Comparison of ENCODE assay signal across 16 cellular contexts in the genomic region with DNA sequence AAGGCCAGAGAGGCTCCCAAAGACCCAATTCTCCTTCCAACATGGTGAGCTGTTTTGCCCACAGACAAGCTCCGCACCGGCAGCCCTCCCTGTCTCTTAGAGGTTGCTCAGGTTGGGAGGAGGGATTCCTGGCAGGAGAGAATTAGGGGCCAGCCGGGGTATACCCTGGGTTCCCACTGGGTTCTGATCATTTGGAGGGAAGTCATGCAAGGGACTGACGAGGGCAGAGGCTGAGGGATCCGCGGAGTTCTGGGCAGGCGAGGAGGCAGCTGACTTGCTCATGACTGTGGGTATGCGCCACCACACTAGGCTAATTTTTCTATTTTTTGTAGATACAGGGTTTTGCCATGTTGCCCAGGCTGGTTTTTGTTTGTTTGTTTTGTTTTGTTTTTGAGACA. TPM values are rescaled to one million over a fixed set of nuclear protein-coding genes. Genes with fewer than 3 reads are reported as not detected.
DNase-seq lines count a peak whose midpoint lies in the region; ATAC-seq and TF ChIP-seq lines count a peak whose summit lies in the region.
"Had no signal": no experiment of that assay in that cellular context is flagged by ENCODE, and none has a peak within 500 bp of the region (broad histone marks: within the 10 kb centered on the region; RNA-seq: fewer than 3 reads in every experiment).

No MANE protein-coding gene starts in this region.

- H3K27me3 ChIP-seq in smooth muscle cell (ENCODE audit: low read depth), result no peaks in the 10 kb centered on the region
- no peaks in the 10 kb centered on the region for H3K27me3 ChIP-seq in PC-3 (ENCODE audit: low read length)
- H3K27me3 ChIP-seq: left lung had no signal

- ATAC-seq in PC-3 (no peak), HG03045 (IDR thresholded peaks at IDR 0.05; ENCODE audit: unreplicated experiment) (no peak)
- ATAC-seq: activated CD8-positive, alpha-beta memory T cell treated with anti-CD3 and anti-CD28 coated beads, Interleukin-2, amount 10 ng/mL, durations not matched to agents 7 days and 5 days; GM23338; stimulated activated memory B cell treated with anti-CD40 and anti-IgM and Interleukin-4, amounts not matched to agents 10 μg/mL and 1 μg/mL and 100 μg/mL, for 72 hours; WTC11 had no signal

- TF ChIP-seq CTCF in HFF-Myc (IDR thresholded peaks at IDR 0.05; ENCODE audit: low read depth, low read length, missing control alignments) (no peak), brain (conservative IDR thresholded peaks at IDR 0.05) (no peak), glutamatergic neuron (IDR thresholded peaks at IDR 0.05; ENCODE audit: partially characterized antibody, unreplicated experiment) (no peak), smooth muscle cell (IDR thresholded peaks at IDR 0.05; ENCODE audit: borderline replicate concordance, insufficient read depth, poor library complexity, severe bottlenecking) (no peak), PC-3 (conservative IDR thresholded peaks at IDR 0.05; ENCODE audit: low read depth, low read length) (no peak)

- BruUV-seq in PC-3 (replicated peaks; lab: Mats Ljungman, UMichigan), result no TSS peak

- H3K4me1 Mint-ChIP-seq in brain (peaks cover 58% of the 10 kb centered on the region), glutamatergic neuron (ENCODE audit: low read depth, unreplicated experiment) (peaks cover 35% of the 10 kb centered on the region)

- H3K4me1 ChIP-seq in smooth muscle cell (ENCODE audit: low read depth) (peaks cover 6% of the 10 kb centered on the region), PC-3 (ENCODE audit: insufficient read depth, low read length) (peaks cover 37% of the 10 kb centered on the region)

- WGBS in smooth muscle cell (ENCODE audit: low lambda C conversion rate), result 97% methylated on average over 8 of the region's 8 CpGs

- H3K79me2 ChIP-seq in smooth muscle cell (ENCODE audit: low read depth), result peaks cover 83% of the 10 kb centered on the region
- H3K79me2 ChIP-seq in PC-3 (ENCODE audit: low read length), result peaks cover 82% of the 10 kb centered on the region

- CTCF ChIA-PET in PC-3 (lab: Charles Lee), result no interaction called here

- H3K4me2 ChIP-seq in smooth muscle cell (peak overlapping the region; percentile 19), PC-3 (ENCODE audit: low read length) (no peak overlapping the region)
- H3K4me2 ChIP-seq: GM23338 had no signal

- intact Hi-C loops in PC-3 (cut with micrococcal nuclease), result no loop called here

- DNase-seq in HFF-Myc (ENCODE audit: extremely low read depth, low read depth) (no peak), glutamatergic neuron (no peak), smooth muscle cell (lab: John Stamatoyannopoulos, UW; ENCODE audit: unreplicated experiment) (no peak), PC-3 (no peak), iPS-NIHi7 (ENCODE audit: extremely low spot score) (no peak), SK-N-DZ (ENCODE audit: low spot score) (no peak)
- DNase-seq: activated CD8-positive, alpha-beta memory T cell treated with anti-CD3 and anti-CD28 coated beads, Interleukin-2, amount 10 ng/mL, durations not matched to agents 7 days and 5 days; activated gamma-delta T cell treated with Interleukin-2 at 50 U/mL for 16 hours; naive B cell; NCI-H345 had no signal

- H3F3A ChIP-seq in smooth muscle cell (ENCODE audit: low read depth) (no peaks in the 10 kb centered on the region), PC-3 (ENCODE audit: low read length, unreplicated experiment) (no peaks in the 10 kb centered on the region)

- no peaks in the 10 kb centered on the region for H3K9me2 ChIP-seq in PC-3 (replicated peaks; ENCODE audit: low read length)

- peak overlapping the region; percentile 4 for H3K27ac ChIP-seq in smooth muscle cell (ENCODE audit: low read depth)
- no peak overlapping the region for H3K27ac ChIP-seq in PC-3 (ENCODE audit: low read length)
- H3K27ac ChIP-seq: left lung had no signal

- H3K4me3 Mint-ChIP-seq in brain (peak overlapping the region in 2 of 5 experiments; percentile 26 to 32), glutamatergic neuron (ENCODE audit: unreplicated experiment) (peak overlapping the region; percentile 57)
- H3K4me3 Mint-ChIP-seq: activated CD8-positive, alpha-beta memory T cell treated with anti-CD3 and anti-CD28 coated beads, Interleukin-2, amount 10 ng/mL, durations not matched to agents 7 days and 5 days; GM23338; naive B cell; stimulated activated memory B cell treated with anti-CD40 and anti-IgM and Interleukin-4, amounts not matched to agents 10 μg/mL and 1 μg/mL and 100 μg/mL, for 72 hours; WTC11 had no signal

- H3K27me3 Mint-ChIP-seq in brain (no peaks in the 10 kb centered on the region), glutamatergic neuron (ENCODE audit: unreplicated experiment) (peaks cover 2% of the 10 kb centered on the region)
- H3K27me3 Mint-ChIP-seq: activated CD8-positive, alpha-beta memory T cell treated with anti-CD3 and anti-CD28 coated beads, Interleukin-2, amount 10 ng/mL, durations not matched to agents 7 days and 5 days; naive B cell; stimulated activated memory B cell treated with anti-CD40 and anti-IgM and Interleukin-4, amounts not matched to agents 10 μg/mL and 1 μg/mL and 100 μg/mL, for 72 hours had no signal

- H3K9ac ChIP-seq in smooth muscle cell (ENCODE audit: low read depth) (no peak overlapping the region), PC-3 (ENCODE audit: low read length) (no peak overlapping the region)

- H4K20me1 ChIP-seq in smooth muscle cell (ENCODE audit: low read depth) (peaks cover 66% of the 10 kb centered on the region), PC-3 (ENCODE audit: low read length) (0 out of 2 replicates have a peak, but pooled peaks cover 3% of the 10 kb centered on the region)

- H3K36me3 Mint-ChIP-seq in brain (no peaks in the 10 kb centered on the region), glutamatergic neuron (ENCODE audit: unreplicated experiment) (no peaks in the 10 kb centered on the region)
- H3K36me3 Mint-ChIP-seq: activated CD8-positive, alpha-beta memory T cell treated with anti-CD3 and anti-CD28 coated beads, Interleukin-2, amount 10 ng/mL, durations not matched to agents 7 days and 5 days; naive B cell; stimulated activated memory B cell treated with anti-CD40 and anti-IgM and Interleukin-4, amounts not matched to agents 10 μg/mL and 1 μg/mL and 100 μg/mL, for 72 hours; WTC11 had no signal

- H3K9me3 ChIP-seq in smooth muscle cell (replicated peaks; ENCODE audit: low read depth) (no peaks in the 10 kb centered on the region), PC-3 (ENCODE audit: low read length) (no peaks in the 10 kb centered on the region)
- H3K9me3 ChIP-seq: left lung had no signal

- POLR2A ChIA-PET in PC-3 (lab: Charles Lee; ENCODE audit: unreplicated experiment), result interaction anchor here (0.7 kb wide), 1 partner anchor 120 kb away, joined by 3 read pairs; no protein-coding TSS in a partner anchor

- H2AFZ ChIP-seq in smooth muscle cell (ENCODE audit: low read depth) (no peak overlapping the region), PC-3 (ENCODE audit: low read length) (no peak overlapping the region)
- H2AFZ ChIP-seq: GM23338 had no signal

- H3K9me3 Mint-ChIP-seq in brain (peaks cover 0 to under 1% (median 0%) of the 10 kb centered on the region in 5 experiments), glutamatergic neuron (ENCODE audit: unreplicated experiment) (no peaks in the 10 kb centered on the region)
- H3K9me3 Mint-ChIP-seq: GM23338; naive B cell; stimulated activated memory B cell treated with anti-CD40 and anti-IgM and Interleukin-4, amounts not matched to agents 10 μg/mL and 1 μg/mL and 100 μg/mL, for 72 hours; WTC11 had no signal

- peak overlapping the region; percentile 65 to 91 (median 76) for H3K27ac Mint-ChIP-seq in brain
- H3K27ac Mint-ChIP-seq in glutamatergic neuron (ENCODE audit: unreplicated experiment), result no peak overlapping the region
- H3K27ac Mint-ChIP-seq: activated CD8-positive, alpha-beta memory T cell treated with anti-CD3 and anti-CD28 coated beads, Interleukin-2, amount 10 ng/mL, durations not matched to agents 7 days and 5 days; naive B cell; stimulated activated memory B cell treated with anti-CD40 and anti-IgM and Interleukin-4, amounts not matched to agents 10 μg/mL and 1 μg/mL and 100 μg/mL, for 72 hours; WTC11 had no signal

- no peaks in the 10 kb centered on the region for H3K36me3 ChIP-seq in smooth muscle cell (ENCODE audit: low read depth)
- peaks cover 4% of the 10 kb centered on the region; the same call in 1 of the 2 replicates for H3K36me3 ChIP-seq in PC-3 (ENCODE audit: low read depth, low read length)
- H3K36me3 ChIP-seq: left lung had no signal

- peak overlapping the region; percentile 30 for H3K4me3 ChIP-seq in HFF-Myc (replicated peaks; ENCODE audit: low read depth, low read length)
- H3K4me3 ChIP-seq in smooth muscle cell, result no peak overlapping the region
- H3K4me3 ChIP-seq in PC-3 (ENCODE audit: low read length), result no peak overlapping the region
- H3K4me3 ChIP-seq: GM23338, left lung had no signal

RNA-seq across cellular contexts. Expression of a gene that starts 4.6 kb away (rescaled TPM):
- polyA plus RNA-seq in brain (ENCODE audit: insufficient read depth, low read depth, low replicate concordance), result 43.9 TPM
- 10.4 TPM for total RNA-seq in glutamatergic neuron (ENCODE audit: unreplicated experiment)
- total RNA-seq in smooth muscle cell, result 36.5 and 60.3 TPM in 2 replicates
- 58.5 and 60.9 TPM in 2 replicates for polyA plus RNA-seq in smooth muscle cell
- 126 and 148 TPM in 2 replicates for total RNA-seq in PC-3 (2014; rRNA removed)
- 10.9 and 11.7 TPM in 2 replicates for polyA plus RNA-seq in SK-N-DZ (2014; cell fraction: cytosol; rRNA removed)
- 12.8 and 13.0 TPM in 2 replicates for polyA plus RNA-seq in SK-N-DZ (2014; cell fraction: nucleus; rRNA removed)

RNA-seq across cellular contexts. Expression of a gene that starts 56.2 kb away (rescaled TPM):
- polyA plus RNA-seq in brain (ENCODE audit: insufficient read depth, low read depth, low replicate concordance) (30.1 TPM), smooth muscle cell (25.4 and 34.1 TPM in 2 replicates)
- total RNA-seq in glutamatergic neuron (ENCODE audit: unreplicated experiment) (7.2 TPM), smooth muscle cell (8.9 and 19.0 TPM in 2 replicates), PC-3 (2014; rRNA removed) (52.6 and 55.1 TPM in 2 replicates)
- 13.7 and 17.4 TPM in 2 replicates for polyA plus RNA-seq in SK-N-DZ (2014; cell fraction: cytosol; rRNA removed)
- polyA plus RNA-seq in SK-N-DZ (2014; cell fraction: nucleus; rRNA removed), result 6.0 and 10.6 TPM in 2 replicates
